ENCODE assay signal across 15 cellular contexts in the genomic region with DNA sequence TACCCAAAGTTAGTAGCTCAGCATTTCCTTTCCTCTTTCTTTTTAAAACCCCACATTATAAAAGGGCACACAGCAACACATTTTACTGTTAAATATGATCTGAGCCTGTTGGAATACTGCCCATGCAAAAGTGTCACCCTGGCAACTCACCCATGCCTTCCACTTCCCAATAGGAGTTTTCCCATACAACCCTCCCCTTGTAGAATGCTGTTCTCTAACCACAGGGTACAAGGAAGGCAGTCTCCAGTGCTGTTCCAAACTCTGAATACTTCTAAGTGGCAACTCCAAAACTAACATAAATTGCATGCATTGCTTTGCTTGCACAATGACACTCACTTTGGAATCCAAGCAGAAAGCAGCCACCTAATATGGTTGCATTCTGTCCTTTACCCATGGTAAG.
DNase-seq lines count a peak whose midpoint lies in the region; ATAC-seq and TF ChIP-seq lines count a peak whose summit lies in the region.
"Had no signal": no experiment of that assay in that cellular context is flagged by ENCODE, and none has a peak within 500 bp of the region (broad histone marks: within the 10 kb centered on the region; RNA-seq: fewer than 3 reads in every experiment).

No MANE protein-coding gene starts in this region.

- DNase-seq in DMS79 treated with DMSO at 0.1 percent for 48 hours (lab: John Stamatoyannopoulos, UW) (peak; percentile 64), NCI-H526 treated with DMSO at 0.1 percent for 48 hours (lab: John Stamatoyannopoulos, UW) (peak; percentile 91), tibial nerve (ENCODE audit: low spot score in 2 of 2) (no peak), NCI-H446 (lab: John Stamatoyannopoulos, UW) (no peak), T-helper 17 cell (no peak)
- DNase-seq: CD8-positive, alpha-beta T cell; COR-L47; DMS 273 treated with DMSO at 0.1 percent for 48 hours; DMS53; GDM1; H9 had no signal

- no peaks in the 10 kb centered on the region for H3K27me3 ChIP-seq in tibial nerve
- H3K27me3 ChIP-seq: BLaER1 treated with 17β-estradiol and CSF1 and Interleukin-3, amounts not matched to agents 10 nM and 100 nM had no signal

- no peak for TF ChIP-seq EP300 in tibial nerve (IDR thresholded peaks at IDR 0.05)

- peak overlapping the region; percentile 0 to 74 (median 40) for H3K27ac ChIP-seq in tibial nerve
- H3K27ac ChIP-seq: BLaER1 treated with 17β-estradiol and CSF1 and Interleukin-3, amounts not matched to agents 10 nM and 100 nM had no signal

- H3K27me3 Mint-ChIP-seq in brain (no peaks in the 10 kb centered on the region), T-helper 17 cell (peaks cover 36% of the 10 kb centered on the region)

- no peaks in the 10 kb centered on the region for H3K36me3 ChIP-seq in tibial nerve
- H3K36me3 ChIP-seq: BLaER1 treated with 17β-estradiol and CSF1 and Interleukin-3, amounts not matched to agents 10 nM and 100 nM had no signal

- H3K4me1 Mint-ChIP-seq in brain (peaks cover 14% of the 10 kb centered on the region), T-helper 17 cell (no peaks in the 10 kb centered on the region)
- H3K4me1 Mint-ChIP-seq: B cell had no signal

- H3K9me3 Mint-ChIP-seq in brain, result peaks cover 6 to 27% (median 16%) of the 10 kb centered on the region in 5 experiments
- H3K9me3 Mint-ChIP-seq: CD8-positive, alpha-beta T cell; H9 had no signal

- peak overlapping the region in 3 of 5 experiments; percentile 9 to 40 (median 28) for H3K27ac Mint-ChIP-seq in brain
- H3K27ac Mint-ChIP-seq in T-helper 17 cell, result no peak overlapping the region
- H3K27ac Mint-ChIP-seq: B cell; CD8-positive, alpha-beta T cell; H9 had no signal

- ATAC-seq in T-helper 17 cell (no peak), GM18519 (IDR thresholded peaks at IDR 0.05; ENCODE audit: low FRiP score, unreplicated experiment) (no peak)
- ATAC-seq: CD8-positive, alpha-beta T cell had no signal

- TF ChIP-seq CTCF in brain (conservative IDR thresholded peaks at IDR 0.05), result no peak
- no peak for TF ChIP-seq CTCF in tibial nerve (IDR thresholded peaks at IDR 0.05)

- H3K9me3 ChIP-seq in tibial nerve (no peaks in the 10 kb centered on the region), T-helper 17 cell (ENCODE audit: control insufficient read depth, low read length, poor library complexity, severe bottlenecking) (no peaks in the 10 kb centered on the region)

- H3K36me3 Mint-ChIP-seq in brain, result peaks cover 67% of the 10 kb centered on the region
- H3K36me3 Mint-ChIP-seq in T-helper 17 cell (ENCODE audit: low read depth), result peaks cover under 1% of the 10 kb centered on the region

- H3K4me3 Mint-ChIP-seq in brain, result no peak overlapping the region
- H3K4me3 Mint-ChIP-seq in T-helper 17 cell, result no peak overlapping the region
- H3K4me3 Mint-ChIP-seq: B cell; CD8-positive, alpha-beta T cell; H9 had no signal

- H3K4me3 ChIP-seq in tibial nerve, result peak overlapping the region in 1 of 4 donors; percentile 18
- H3K4me3 ChIP-seq: BLaER1 treated with 17β-estradiol and CSF1 and Interleukin-3, amounts not matched to agents 10 nM and 100 nM had no signal

- H3K4me1 ChIP-seq in tibial nerve, result no peaks in the 10 kb centered on the region
- H3K4me1 ChIP-seq: BLaER1 treated with 17β-estradiol and CSF1 and Interleukin-3, amounts not matched to agents 10 nM and 100 nM had no signal

- TF ChIP-seq POLR2A in tibial nerve (IDR thresholded peaks at IDR 0.05), result no peak

Comparison
In these comparisons a context has a peak if more than half of its experiments do, and no peak if none do; other contexts are left out.
1. DNase-seq: peak in DMS79 treated with DMSO at 0.1 percent for 48 hours (single experiment) and NCI-H526 treated with DMSO at 0.1 percent for 48 hours (single experiment); none in tibial nerve (0 of 2), NCI-H446 (0 of 2) and T-helper 17 cell (0 of 3).